In genomic region chr2:160494243-160494642, GRCh38 we compare ENCODE assay signal across 8 cellular contexts. TPM values are rescaled to one million over a fixed set of nuclear protein-coding genes. Genes with fewer than 3 reads are reported as not detected.
DNase-seq lines count a peak whose midpoint lies in the region; ATAC-seq, FAIRE-seq and TF ChIP-seq lines count a peak whose summit lies in the region.

No MANE protein-coding gene starts in this region.

- H3K79me2 ChIP-seq in PC-3 (ENCODE audit: low read length) = peaks cover 40% of the 10 kb centered on the region

- CTCF ChIA-PET in PC-3 (lab: Charles Lee) = no interaction called here

- peak overlapping the region; percentile 92 for H3K9ac ChIP-seq in PC-3 (ENCODE audit: low read length)

- POLR2A ChIA-PET in PC-3 (lab: Charles Lee; ENCODE audit: unreplicated experiment) = interaction anchor here (0.7 kb wide), 1 partner anchor 107 kb away, joined by 3 read pairs; no protein-coding TSS in a partner anchor

- DNase-seq in Daoy (ENCODE audit: low read depth) = peak; percentile 8
- peak; percentile 25 for DNase-seq in PC-3
- DNase-seq in ovary = peak; percentile 26 to 43 (median 30)
- DNase-seq in NCI-H2081 treated with DMSO at 0.1 percent for 48 hours (lab: John Stamatoyannopoulos, UW) = no peak
- DNase-seq in D721Med (ENCODE audit: insufficient read length, low spot score) = no peak
- no peak for DNase-seq in NCI-H1436 (lab: John Stamatoyannopoulos, UW)
- no peak for DNase-seq in GM12892 (ENCODE audit: insufficient read length)

- H2AFZ ChIP-seq in PC-3 (ENCODE audit: low read length) = peak overlapping the region; percentile 57

- no peaks in the 10 kb centered on the region for H3F3A ChIP-seq in PC-3 (ENCODE audit: low read length, unreplicated experiment)

- H3K9me3 ChIP-seq in PC-3 (ENCODE audit: low read length) = no peaks in the 10 kb centered on the region
- H3K9me3 ChIP-seq in esophagus (ENCODE audit: control insufficient read depth in 2 of 2, insufficient read depth in 1 of 2, low read depth in 1 of 2, low read length in 1 of 2) = no peaks in the 10 kb centered on the region
- H3K9me3 ChIP-seq in ovary = no peaks in the 10 kb centered on the region

- FAIRE-seq in D721Med (lab: Jason Lieb, UNC) (no peak), GM12892 (lab: Jason Lieb, UNC) (no peak)

- intact Hi-C loops in PC-3 (cut with micrococcal nuclease) = loop anchor here (5.0 to 10.0 kb wide), 7 partner anchors 68 to 478 kb away; no protein-coding TSS in a partner anchor
- intact Hi-C loops in ovary (cut with DNase I) = loop anchor here in 2 of 4 donors (5.0 to 10.0 kb wide), 2 partner anchors 89 to 173 kb away; no protein-coding TSS in a partner anchor

- H3K27me3 ChIP-seq in PC-3 (ENCODE audit: low read length) (no peaks in the 10 kb centered on the region), esophagus (ENCODE audit: control insufficient read depth in 1 of 2, insufficient read depth in 2 of 2, low read length in 2 of 2) (no peaks in the 10 kb centered on the region), ovary (no peaks in the 10 kb centered on the region)

- no peak for TF ChIP-seq POLR2A in ovary (IDR thresholded peaks at IDR 0.05)
- no peak for TF ChIP-seq POLR2A in GM12892 (IDR thresholded peaks at IDR 0.05; ENCODE audit: low read depth, low read length)

- peak overlapping the region; percentile 86 for H3K4me2 ChIP-seq in PC-3 (ENCODE audit: low read length)

- H3K4me3 ChIP-seq in PC-3 (ENCODE audit: low read length) (peak overlapping the region; percentile 93), esophagus (ENCODE audit: low read depth in 1 of 2, low read length in 2 of 2) (peak overlapping the region; percentile 7 to 86), ovary (peak overlapping the region; percentile 94)

- TF ChIP-seq CTCF in PC-3 (conservative IDR thresholded peaks at IDR 0.05; ENCODE audit: low read depth, low read length) (no peak), ovary (IDR thresholded peaks at IDR 0.05) (no peak), D721Med (IDR thresholded peaks at IDR 0.05; ENCODE audit: insufficient read depth, missing control alignments) (no peak)

- TF ChIP-seq EP300 in ovary (IDR thresholded peaks at IDR 0.05) = no peak

- no peaks in the 10 kb centered on the region for H3K9me2 ChIP-seq in PC-3 (replicated peaks; ENCODE audit: low read length)

- no peaks in the 10 kb centered on the region for H4K20me1 ChIP-seq in PC-3 (ENCODE audit: low read length)

- H3K36me3 ChIP-seq in PC-3 (ENCODE audit: low read depth, low read length) (no peaks in the 10 kb centered on the region), esophagus (ENCODE audit: control insufficient read depth in 2 of 2, insufficient read depth in 2 of 2, low read length in 1 of 2) (no peaks in the 10 kb centered on the region), ovary (no peaks in the 10 kb centered on the region)

- WGBS in esophagus, 2 donors = 10 to 11% methylated on average over 8 of the region's 8 CpGs
- 4 to 6% (median 4%) methylated on average over 8 of the region's 8 CpGs for WGBS in ovary, 3 donors

- H3K27ac ChIP-seq in PC-3 (ENCODE audit: low read length) (peak overlapping the region; percentile 10; the same call in 1 of the 2 replicates), esophagus (ENCODE audit: low read depth in 2 of 2, low read length in 1 of 2) (peak overlapping the region; percentile 51 to 95), ovary (no peak overlapping the region)

- H3K4me1 ChIP-seq in PC-3 (ENCODE audit: insufficient read depth, low read length) (peaks cover 27% of the 10 kb centered on the region; the same call in 1 of the 2 replicates), esophagus (ENCODE audit: control insufficient read depth in 2 of 2, insufficient read depth in 2 of 2, low read length in 1 of 2) (no peaks in the 10 kb centered on the region), ovary (ENCODE audit: insufficient read depth) (peaks cover 5% of the 10 kb centered on the region)

- TSS peak; percentile 65 for BruUV-seq in PC-3 (replicated peaks; lab: Mats Ljungman, UMichigan)

- ATAC-seq in PC-3 = peak; percentile 1; the same call in 1 of the 2 replicates

RNA-seq across cellular contexts. Expression of gene RBMS1, which starts 0.6 kb away (rescaled TPM):
- 67.2 and 73.3 TPM in 2 replicates for total RNA-seq in Daoy (2014; rRNA removed; shearing (Covaris generic))
- total RNA-seq in PC-3 (2014; rRNA removed) = 36.4 and 38.8 TPM in 2 replicates
- 10 to 100 TPM; 18.1 to 23.6 TPM for polyA plus RNA-seq in esophagus
- total RNA-seq in ovary = 10 to 100 TPM; 67.5 to 91.9 (median 73.8) TPM
- polyA plus RNA-seq in ovary = 10 to 100 TPM; 50.7 to 89.4 TPM
- 0.30 TPM for polyA plus RNA-seq in GM12892 (2012; ENCODE audit: missing spikeins)

Comparison
In these comparisons a context has a peak if more than half of its experiments do, and no peak if none do; other contexts are left out.
1. DNase-seq: peak in Daoy (single experiment), PC-3 (single experiment) and ovary (5 of 5); none in NCI-H2081 treated with DMSO at 0.1 percent for 48 hours (single experiment), D721Med (single experiment), NCI-H1436 (single experiment) and GM12892 (single experiment).
2. H3K27ac ChIP-seq: peak in PC-3 (single experiment) and esophagus (2 of 2); none in ovary (0 of 2).
3. Peak in every context shown above with its lines, with median percentiles within 50 percentile points of each other: H3K4me3 ChIP-seq.